Comparison of ENCODE assay signal across 7 cellular contexts in genomic region chr3:135439632-135440031, GRCh38.
DNase-seq lines count a peak whose midpoint lies in the region; ATAC-seq and TF ChIP-seq lines count a peak whose summit lies in the region.
"Not testable (repeated sequence)": the region's sequence is repeated elsewhere in the genome, so short reads cannot be mapped to it uniquely, and the experiment has no call there.

No MANE protein-coding gene starts in this region.

- not testable (repeated sequence) for H3K9me3 Mint-ChIP-seq in Caco-2 (ENCODE audit: unreplicated experiment); mesothelial cell of epicardium
- peaks cover 12% of the 10 kb centered on the region for H3K9me3 Mint-ChIP-seq in WTC11

- not testable (repeated sequence) for H3K27ac ChIP-seq in HUES48 (ENCODE audit: low read depth, low read length)
- H3K27ac ChIP-seq in OCI-LY1 (ENCODE audit: low read depth, low read length, poor library complexity, severe bottlenecking) = peak overlapping the region; percentile 41

- not testable (repeated sequence) for H3K36me3 ChIP-seq in Caco-2 (ENCODE audit: control insufficient read depth, insufficient read depth, low read length); HUES48 (ENCODE audit: control insufficient read depth, insufficient read depth, low read length); OCI-LY1 (ENCODE audit: insufficient read depth, low read length)

- not testable (repeated sequence) for DNase-seq in Caco-2; WTC11 (ENCODE audit: low spot score)
- DNase-seq in NCI-H2081 (lab: John Stamatoyannopoulos, UW) = peak; percentile 10 to 19
- peak in 30 of 42 donors; percentile 3 to 61 (median 36) for DNase-seq in head of caudate nucleus
- peak in 1 of 2 experiments; percentile 45 for DNase-seq in mesothelial cell of epicardium (ENCODE audit: low spot score in 2 of 2, unreplicated experiment in 2 of 2)

- H3F3A ChIP-seq in OCI-LY1 (ENCODE audit: insufficient read depth, low read length) = not testable (repeated sequence)

- H3K27ac Mint-ChIP-seq in Caco-2 (ENCODE audit: unreplicated experiment) = not testable (repeated sequence)
- H3K27ac Mint-ChIP-seq in WTC11 (peak overlapping the region; percentile 84; the same call in 1 of the 2 replicates), mesothelial cell of epicardium (peak overlapping the region; percentile 90)

- H2AFZ ChIP-seq in OCI-LY1 (ENCODE audit: low read length) = not testable (repeated sequence)

- not testable (repeated sequence) for H3K4me3 ChIP-seq in Caco-2 (ENCODE audit: low read depth, low read length)
- H3K4me3 ChIP-seq in HUES48 (ENCODE audit: low read depth, low read length) = peak overlapping the region; percentile 59
- H3K4me3 ChIP-seq in OCI-LY1 (ENCODE audit: low read depth, low read length, poor library complexity, severe bottlenecking) = peak overlapping the region; percentile 61

- not testable (repeated sequence) for H3K79me2 ChIP-seq in OCI-LY1 (ENCODE audit: insufficient read depth, low read length)

- not testable (repeated sequence) for H4K20me1 ChIP-seq in OCI-LY1 (ENCODE audit: insufficient read depth, low read length)

- H3K27me3 ChIP-seq in Caco-2 (replicated peaks; ENCODE audit: control insufficient read depth, insufficient read depth, low read length); HUES48 (ENCODE audit: control insufficient read depth, insufficient read depth, low read length); OCI-LY1 (ENCODE audit: insufficient read depth, low read length): not testable (repeated sequence)

- H3K9me3 ChIP-seq in Caco-2; HUES48 (ENCODE audit: control insufficient read depth, insufficient read depth, low read length); OCI-LY1 (ENCODE audit: low read length): not testable (repeated sequence)

- not testable (repeated sequence) for BruUV-seq in Caco-2 (replicated peaks; lab: Mats Ljungman, UMichigan)

- CTCF ChIA-PET in Caco-2 (lab: Charles Lee) = not testable (repeated sequence)
- CTCF ChIA-PET in WTC11 (lab: Charles Lee) = interaction anchor here (1.0 to 2.0 kb wide), 2 partner anchors 17 to 645 kb away, joined by 3 to 10 read pairs; partner anchors contain the start of gene EPHB1

- H3K4me2 ChIP-seq in OCI-LY1 (ENCODE audit: low read length) = peak overlapping the region; percentile 57

- H3K4me1 ChIP-seq in Caco-2; HUES48 (ENCODE audit: control insufficient read depth, insufficient read depth, low read length): not testable (repeated sequence)
- H3K4me1 ChIP-seq in OCI-LY1 (ENCODE audit: insufficient read depth, low read length, severe bottlenecking) = peaks cover 28% of the 10 kb centered on the region

- POLR2A ChIA-PET in Caco-2 (lab: Charles Lee) = not testable (repeated sequence)
- POLR2A ChIA-PET in WTC11 (lab: Charles Lee) = interaction anchor here (1.0 kb wide), 1 partner anchor 208 kb away, joined by 5 read pairs; no protein-coding TSS in a partner anchor

- not testable (repeated sequence) for TF ChIP-seq CTCF in Caco-2 (IDR thresholded peaks at IDR 0.05; ENCODE audit: insufficient read depth in 1 of 2, low read depth in 1 of 2, low read length in 1 of 2, severe bottlenecking in 1 of 2, unreplicated experiment in 1 of 2); OCI-LY1 (IDR thresholded peaks at IDR 0.05; ENCODE audit: low read length); WTC11 (IDR thresholded peaks at IDR 0.05); mesothelial cell of epicardium (IDR thresholded peaks at IDR 0.05; ENCODE audit: unreplicated experiment)

- H3K36me3 Mint-ChIP-seq in Caco-2 (ENCODE audit: insufficient read depth, unreplicated experiment); mesothelial cell of epicardium: not testable (repeated sequence)
- H3K36me3 Mint-ChIP-seq in WTC11 = peaks cover 11% of the 10 kb centered on the region

- not testable (repeated sequence) for ATAC-seq in WTC11

- H3K4me3 Mint-ChIP-seq in Caco-2 (ENCODE audit: unreplicated experiment) (peak overlapping the region; percentile 72), WTC11 (peak overlapping the region; percentile 88), mesothelial cell of epicardium (peak overlapping the region; percentile 96)

- not testable (repeated sequence) for H3K27me3 Mint-ChIP-seq in Caco-2 (ENCODE audit: insufficient read depth, unreplicated experiment); WTC11 (ENCODE audit: low read depth); mesothelial cell of epicardium (ENCODE audit: low read depth)

- H3K4me1 Mint-ChIP-seq in Caco-2 (ENCODE audit: low read depth, unreplicated experiment); mesothelial cell of epicardium: not testable (repeated sequence)
- peaks cover 21% of the 10 kb centered on the region for H3K4me1 Mint-ChIP-seq in WTC11

- H3K9ac ChIP-seq in HUES48 (ENCODE audit: low read depth, low read length) (peak overlapping the region; percentile 30; the same call in 1 of the 2 replicates), OCI-LY1 (ENCODE audit: low read length) (peak overlapping the region; percentile 42; the same call in 1 of the 2 replicates)

- H3K9me2 ChIP-seq in OCI-LY1 (ENCODE audit: low read depth, low read length) = not testable (repeated sequence)

- intact Hi-C loops in Caco-2 (cut with micrococcal nuclease; ENCODE audit: unreplicated experiment); head of caudate nucleus (cut with DNase I): not testable (repeated sequence)
